13 cellular contexts compared by ENCODE assay signal in genomic region chr12:132163041-132163910, GRCh38. TPM values are rescaled to one million over a fixed set of nuclear protein-coding genes. Genes with fewer than 3 reads are reported as not detected.
DNase-seq lines count a peak whose midpoint lies in the region; FAIRE-seq and TF ChIP-seq lines count a peak whose summit lies in the region.
"Had no signal": no experiment of that assay in that cellular context is flagged by ENCODE, and none has a peak within 500 bp of the region (broad histone marks: within the 10 kb centered on the region; RNA-seq: fewer than 3 reads in every experiment).

No MANE protein-coding gene starts in this region.

- peaks cover 29% of the 10 kb centered on the region for H3K27me3 ChIP-seq in BLaER1
- no peaks in the 10 kb centered on the region for H3K27me3 ChIP-seq in KMS-11 (ENCODE audit: insufficient read depth, low read depth)
- H3K27me3 ChIP-seq in mononuclear cell (ENCODE audit: insufficient read depth, low read length) = no peaks in the 10 kb centered on the region
- no peaks in the 10 kb centered on the region for H3K27me3 ChIP-seq in colonic mucosa

- DNase-seq in MCF 10A (ENCODE audit: unreplicated experiment) = peak; percentile 40
- no peak for DNase-seq in colonic mucosa
- DNase-seq in stimulated activated CD4-positive, alpha-beta T cell treated with anti-CD3 and anti-CD28 coated beads, Interleukin-2, amount 100 ng/mL, for 48 hours = no peak
- no peak for DNase-seq in GM12892 (ENCODE audit: insufficient read length)
- DNase-seq in T-helper 9 cell = no peak
- DNase-seq: activated gamma-delta T cell treated with Interleukin-2 at 50 U/mL for 16 hours; DMS153; NCI-H774; stimulated activated CD4-positive, alpha-beta T cell treated with anti-CD3 and anti-CD28 coated beads, Interleukin-2, amount 100 ng/mL, for 24 hours had no signal

- TF ChIP-seq CTCF in KMS-11 (conservative IDR thresholded peaks at IDR 0.05; ENCODE audit: low read depth, low read length) (no peak), MCF 10A (IDR thresholded peaks at IDR 0.05; ENCODE audit: unreplicated experiment) (no peak), colonic mucosa (IDR thresholded peaks at IDR 0.05) (no peak)

- H3K27ac ChIP-seq in BLaER1 (no peak overlapping the region), KMS-11 (no peak overlapping the region), colonic mucosa (no peak overlapping the region)

- H3K9me3 ChIP-seq in BLaER1 (no peaks in the 10 kb centered on the region), mononuclear cell (ENCODE audit: low read depth, low read length) (no peaks in the 10 kb centered on the region), colonic mucosa (no peaks in the 10 kb centered on the region)

- H3K4me3 Mint-ChIP-seq in MCF 10A (ENCODE audit: unreplicated experiment) = peak overlapping the region; percentile 49

- no peaks in the 10 kb centered on the region for H3K36me3 Mint-ChIP-seq in MCF 10A (ENCODE audit: insufficient read depth, unreplicated experiment)

- peaks cover 11% of the 10 kb centered on the region for H3K27me3 Mint-ChIP-seq in MCF 10A (ENCODE audit: insufficient read depth, unreplicated experiment)

- intact Hi-C loops in MCF 10A (cut with micrococcal nuclease) (no loop called here), colonic mucosa (cut with DNase I) (no loop called here)

- H2AFZ ChIP-seq in KMS-11 (ENCODE audit: low read depth) = no peak overlapping the region; the same call in 1 of the 2 replicates

- POLR2A ChIA-PET in MCF 10A (lab: Yijun Ruan, JAX) = interaction anchor here (0.7 to 1.9 kb wide), 6 partner anchors 9 to 398 kb away, joined by 3 to 7 read pairs (median 3); no protein-coding TSS in a partner anchor

- H3K9ac ChIP-seq in BLaER1 = peak overlapping the region; percentile 35; the same call in 1 of the 2 replicates
- H3K9ac ChIP-seq in KMS-11 = peak overlapping the region; percentile 3; the same call in 1 of the 2 replicates
- no peak overlapping the region for H3K9ac ChIP-seq in colonic mucosa (ENCODE audit: low read depth in 2 of 2, low read length in 2 of 2)

- BruUV-seq in MCF 10A (replicated peaks; lab: Mats Ljungman, UMichigan) = no TSS peak

- CTCF ChIA-PET in MCF 10A (lab: Yijun Ruan, JAX) = interaction anchor here (0.7 to 4.4 kb wide), 7 partner anchors 10 to 643 kb away, joined by 3 to 22 read pairs (median 3); no protein-coding TSS in a partner anchor

- no peak for FAIRE-seq in GM12892 (lab: Jason Lieb, UNC)
- FAIRE-seq: GM18507 had no signal

- H3K4me3 ChIP-seq in BLaER1 (peak overlapping the region; percentile 26), KMS-11 (IDR thresholded peaks at IDR 0.05; ENCODE audit: insufficient read depth, low read depth, low read length) (no peak overlapping the region), mononuclear cell (ENCODE audit: low read length) (peak overlapping the region; percentile 6), colonic mucosa (no peak overlapping the region)

- peak overlapping the region; percentile 68 for H3K27ac Mint-ChIP-seq in MCF 10A (ENCODE audit: low read depth, unreplicated experiment)

- peaks cover 3% of the 10 kb centered on the region for H3K36me3 ChIP-seq in BLaER1
- no peaks in the 10 kb centered on the region for H3K36me3 ChIP-seq in KMS-11 (ENCODE audit: insufficient read depth)
- H3K36me3 ChIP-seq in colonic mucosa = no peaks in the 10 kb centered on the region

- peaks cover 60% of the 10 kb centered on the region for H3K4me1 ChIP-seq in BLaER1
- H3K4me1 ChIP-seq in KMS-11 (ENCODE audit: low read depth, poor library complexity, severe bottlenecking) = peaks cover 7% of the 10 kb centered on the region
- peaks cover 18% of the 10 kb centered on the region for H3K4me1 ChIP-seq in mononuclear cell (ENCODE audit: insufficient read depth, low read length)
- no peaks in the 10 kb centered on the region for H3K4me1 ChIP-seq in colonic mucosa

- peaks cover 21% of the 10 kb centered on the region for H3K4me1 Mint-ChIP-seq in MCF 10A (ENCODE audit: insufficient read depth, unreplicated experiment)

- no peaks in the 10 kb centered on the region for H3K79me2 ChIP-seq in KMS-11 (ENCODE audit: insufficient read depth, low read depth)

- peaks cover 17% of the 10 kb centered on the region for H3K9me3 Mint-ChIP-seq in MCF 10A (ENCODE audit: unreplicated experiment)

- TF ChIP-seq POLR2A in GM12892 (IDR thresholded peaks at IDR 0.05; ENCODE audit: low read depth, low read length) = no peak

- H4K20me1 ChIP-seq in BLaER1 (peaks cover 36% of the 10 kb centered on the region), KMS-11 (ENCODE audit: insufficient read depth) (no peaks in the 10 kb centered on the region)

- H3K4me2 ChIP-seq in BLaER1 (peak overlapping the region; percentile 79), KMS-11 (peak overlapping the region; percentile 45; the same call in 1 of the 2 replicates)

RNA-seq across cellular contexts. Expression of gene NOC4L, which starts 19.0 kb away (rescaled TPM):
- 24.2 and 32.0 TPM in 2 replicates for total RNA-seq in MCF 10A (2022)
- 3.3 TPM for total RNA-seq in mononuclear cell
- total RNA-seq in colonic mucosa = 10 to 100 TPM; 12.5 to 29.7 TPM
- polyA plus RNA-seq in GM12892 (2012; ENCODE audit: missing spikeins) = 5.2 TPM

RNA-seq across cellular contexts. Expression of gene DDX51, which starts 19.2 kb away (rescaled TPM):
- total RNA-seq in MCF 10A (2022) (18.3 and 24.0 TPM in 2 replicates), mononuclear cell (14.8 TPM), colonic mucosa (10 to 100 TPM in 1 of 2 donors, 1 to 10 TPM in 1; 9.4 to 22.9 TPM)
- polyA plus RNA-seq in GM12892 (2012; ENCODE audit: missing spikeins) = 11.2 TPM

Comparison
In these comparisons a context has a peak if more than half of its experiments do, and no peak if none do; other contexts are left out.
1. H3K4me3 ChIP-seq: peak in BLaER1 (single experiment) and mononuclear cell (single experiment); none in KMS-11 (single experiment) and colonic mucosa (single experiment).
2. H3K9ac ChIP-seq: peak in BLaER1 (single experiment) and KMS-11 (single experiment); none in colonic mucosa (0 of 2).